In genomic region chr12:6689000-6689882, GRCh38 we compare ENCODE assay signal across 8 cellular contexts. TPM values are rescaled to one million over a fixed set of nuclear protein-coding genes. Genes with fewer than 3 reads are reported as not detected.
DNase-seq lines count a peak whose midpoint lies in the region; ATAC-seq and TF ChIP-seq lines count a peak whose summit lies in the region.

TSS of gene ZNF384 (minus strand) at chr12:6689375. CDS start at chr12:6679520, 9,855 bp downstream.

- H3K4me1 ChIP-seq in ovary (ENCODE audit: insufficient read depth) (peaks cover 10% of the 10 kb centered on the region), thyroid gland (peaks cover 21 to 31% of the 10 kb centered on the region in 2 donors)

- no peaks in the 10 kb centered on the region for H3K27me3 ChIP-seq in ovary
- no peaks in the 10 kb centered on the region for H3K27me3 ChIP-seq in thyroid gland

- TF ChIP-seq EP300 in ovary (IDR thresholded peaks at IDR 0.05): peak; percentile 83

- ATAC-seq in HG02763 (IDR thresholded peaks at IDR 0.05; ENCODE audit: unreplicated experiment): peak; percentile 81
- peak; percentile 90 for ATAC-seq in activated naive CD8-positive, alpha-beta T cell treated with anti-CD3 and anti-CD28 coated beads, Interleukin-2, amount 50 U/mL, for 24 hours
- ATAC-seq in Right ventricle myocardium inferior: peak; percentile 94

- no peaks in the 10 kb centered on the region for H3K9me3 Mint-ChIP-seq in activated naive CD8-positive, alpha-beta T cell treated with anti-CD3 and anti-CD28 coated beads, Interleukin-2, amount 50 U/mL, for 24 hours

- peaks cover 63% of the 10 kb centered on the region for H3K4me1 Mint-ChIP-seq in activated naive CD8-positive, alpha-beta T cell treated with anti-CD3 and anti-CD28 coated beads, Interleukin-2, amount 50 U/mL, for 24 hours

- DNase-seq in GM12865 (ENCODE audit: low read depth): peak; percentile 99
- DNase-seq in NCI-H1417 treated with DMSO at 0.1 percent for 48 hours (lab: John Stamatoyannopoulos, UW): peak; percentile 99
- DNase-seq in SW480 (ENCODE audit: low spot score): peak; percentile 100
- DNase-seq in activated naive CD8-positive, alpha-beta T cell treated with anti-CD3 and anti-CD28 coated beads, Interleukin-2, amount 50 U/mL, for 24 hours: peak; percentile 93
- peak; percentile 97 for DNase-seq in Right ventricle myocardium inferior (ENCODE audit: missing footprints)
- DNase-seq in ovary: peak; percentile 96 to 98 (median 97)
- DNase-seq in thyroid gland: peak; percentile 98 to 99

- 0 to 1% (median 1%) methylated on average over 68 to 72 of the region's 72 CpGs for WGBS in ovary, 3 donors
- 1 to 2% methylated on average over 44 to 46 of the region's 72 CpGs for WGBS in thyroid gland, 2 donors

- H3K27ac Mint-ChIP-seq in activated naive CD8-positive, alpha-beta T cell treated with anti-CD3 and anti-CD28 coated beads, Interleukin-2, amount 50 U/mL, for 24 hours: peak within 1 kb of the TSS; percentile 87

- H3K4me3 ChIP-seq in GM12865 (ENCODE audit: low read depth, low read length) (peak within 1 kb of the TSS; percentile 88), ovary (peak within 1 kb of the TSS; percentile 69), thyroid gland (replicated peaks in 1 of 3) (peak within 1 kb of the TSS; percentile 55 to 91 (median 80))

- TF ChIP-seq POLR2A in ovary (IDR thresholded peaks at IDR 0.05): peak; percentile 56
- peak in 1 of 2 donors; percentile 48 for TF ChIP-seq POLR2A in thyroid gland (IDR thresholded peaks at IDR 0.05)

- TF ChIP-seq CTCF in GM12865 (IDR thresholded peaks at IDR 0.05; ENCODE audit: insufficient read depth, low read depth, low read length, missing control alignments) (no peak), ovary (IDR thresholded peaks at IDR 0.05) (peak in 2 of 3 donors; percentile 58), thyroid gland (IDR thresholded peaks at IDR 0.05) (peak in 3 of 6 experiments; percentile 33 to 45 (median 36))

- peaks cover 20% of the 10 kb centered on the region for H3K36me3 Mint-ChIP-seq in activated naive CD8-positive, alpha-beta T cell treated with anti-CD3 and anti-CD28 coated beads, Interleukin-2, amount 50 U/mL, for 24 hours (ENCODE audit: low read depth)

- H3K27ac ChIP-seq in ovary: peak within 1 kb of the TSS; percentile 80 to 93
- peak within 1 kb of the TSS; percentile 85 to 99 (median 96) for H3K27ac ChIP-seq in thyroid gland

- H3K36me3 ChIP-seq in ovary (no peaks in the 10 kb centered on the region), thyroid gland (no peaks in the 10 kb centered on the region)

- peak within 1 kb of the TSS; percentile 90 for H3K4me3 Mint-ChIP-seq in activated naive CD8-positive, alpha-beta T cell treated with anti-CD3 and anti-CD28 coated beads, Interleukin-2, amount 50 U/mL, for 24 hours

- H3K9me3 ChIP-seq in ovary: no peaks in the 10 kb centered on the region
- H3K9me3 ChIP-seq in thyroid gland: no peaks in the 10 kb centered on the region

- intact Hi-C loops in Right ventricle myocardium inferior (cut with DNase I) (loop anchor here (1.0 to 2.0 kb wide), 4 partner anchors 26 to 74 kb away; partner anchors contain the start of genes COPS7A, ING4 and MLF2), ovary (cut with DNase I) (loop anchor here in 2 of 4 donors (2.0 to 10.0 kb wide), 2 partner anchors 20 to 74 kb away; no protein-coding TSS in a partner anchor), thyroid gland (cut with DNase I) (no loop called here)

- no peaks in the 10 kb centered on the region for H3K27me3 Mint-ChIP-seq in activated naive CD8-positive, alpha-beta T cell treated with anti-CD3 and anti-CD28 coated beads, Interleukin-2, amount 50 U/mL, for 24 hours

RNA-seq across cellular contexts. Expression of gene ZNF384, which starts in this region (rescaled TPM):
- total RNA-seq in Right ventricle myocardium inferior (26.0 TPM), ovary (10 to 100 TPM; 22.1 to 64.9 (median 58.2) TPM), thyroid gland (10 to 100 TPM; 41.9 to 72.8 (median 53.1) TPM)
- polyA plus RNA-seq in ovary: 10 to 100 TPM; 44.4 to 59.0 TPM

Comparison
In these comparisons a context has a peak if more than half of its experiments do, and no peak if none do; other contexts are left out.
1. Peak in every context shown above with its lines: DNase-seq, ATAC-seq, H3K4me3 ChIP-seq and H3K27ac ChIP-seq.